In the genomic region with DNA sequence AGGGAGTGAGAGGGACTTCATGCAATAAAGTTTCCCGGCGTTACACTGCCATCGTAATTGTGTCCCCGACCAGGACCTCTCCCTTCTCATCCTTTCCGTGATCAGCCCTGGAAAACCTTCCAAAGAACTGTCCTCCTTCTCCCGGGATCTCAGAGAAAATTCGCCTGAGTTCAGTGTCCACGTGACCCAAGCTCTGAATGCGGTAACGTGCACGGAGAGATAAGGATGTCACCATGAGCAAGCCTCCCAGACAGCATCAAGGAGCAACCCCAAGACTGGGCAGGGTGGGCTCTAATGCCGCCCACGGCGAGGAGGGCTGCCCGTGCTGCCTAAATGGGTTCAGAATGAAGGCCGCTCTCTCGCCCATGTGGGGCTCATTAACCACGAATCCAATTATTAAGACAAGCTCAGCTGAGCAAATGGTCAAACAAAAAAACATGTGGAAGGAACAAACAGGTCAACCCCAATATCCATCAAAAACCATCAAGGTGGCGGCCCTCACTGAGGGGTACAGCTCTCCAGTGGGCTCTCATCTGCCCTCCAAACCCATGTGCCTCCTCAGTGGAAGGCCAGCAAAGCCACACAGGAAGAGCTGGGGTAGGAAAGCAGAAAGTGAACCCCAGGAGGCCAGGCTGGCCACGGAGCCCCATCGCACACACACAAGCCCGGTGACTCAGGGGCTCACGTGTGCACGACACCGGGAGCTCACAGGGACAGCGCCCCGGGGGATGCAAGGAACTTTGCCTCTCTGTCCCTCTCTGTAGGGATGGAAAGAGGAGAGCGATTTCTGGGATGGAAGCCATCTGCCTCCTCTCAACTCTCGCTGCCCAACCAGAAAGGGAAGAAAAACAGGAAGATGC, we compare ENCODE assay signal across 8 cellular contexts.
DNase-seq lines count a peak whose midpoint lies in the region; ATAC-seq and TF ChIP-seq lines count a peak whose summit lies in the region.
"Not testable (repeated sequence)": the region's sequence is repeated elsewhere in the genome, so short reads cannot be mapped to it uniquely, and the experiment has no call there.

No MANE protein-coding gene starts in this region.

- H3K4me1 Mint-ChIP-seq in CD4-positive, CD25-positive, alpha-beta regulatory T cell: peaks cover 0 to 11% (median 5%) of the 10 kb centered on the region in 4 donors
- not testable (repeated sequence) for H3K4me1 Mint-ChIP-seq in activated T-helper 17 cell treated with anti-CD3 and anti-CD28 coated beads, Interleukin-2, amount 50 U/mL, for 72 hours; nephron
- H3K4me1 Mint-ChIP-seq in chondrocyte (ENCODE audit: low read depth): peaks cover 19% of the 10 kb centered on the region
- peaks cover 23% of the 10 kb centered on the region for H3K4me1 Mint-ChIP-seq in stimulated activated naive CD8-positive, alpha-beta T cell treated with anti-CD3 and anti-CD28 coated beads, Interleukin-15, amount 100 ng/mL, for 72 hours

- peaks cover 52% of the 10 kb centered on the region for H3K27me3 Mint-ChIP-seq in CD4-positive, CD25-positive, alpha-beta regulatory T cell
- H3K27me3 Mint-ChIP-seq in activated T-helper 17 cell treated with anti-CD3 and anti-CD28 coated beads, Interleukin-2, amount 50 U/mL, for 72 hours: peaks cover 12% of the 10 kb centered on the region
- H3K27me3 Mint-ChIP-seq in chondrocyte (ENCODE audit: low read depth) (peaks cover 39% of the 10 kb centered on the region), nephron (ENCODE audit: low read depth) (peaks cover 81% of the 10 kb centered on the region)
- H3K27me3 Mint-ChIP-seq in stimulated activated naive CD8-positive, alpha-beta T cell treated with anti-CD3 and anti-CD28 coated beads, Interleukin-15, amount 100 ng/mL, for 72 hours: peaks cover 78% of the 10 kb centered on the region

- H3K9me3 ChIP-seq in CD4-positive, CD25-positive, alpha-beta regulatory T cell (ENCODE audit: control insufficient read depth in 2 of 2, low read length in 2 of 2); iPS-20b (ENCODE audit: insufficient read depth, low read depth, low read length): not testable (repeated sequence)

- H3K27ac Mint-ChIP-seq in CD4-positive, CD25-positive, alpha-beta regulatory T cell: peak overlapping the region in 2 of 3 donors; percentile 36 to 38
- H3K27ac Mint-ChIP-seq in activated T-helper 17 cell treated with anti-CD3 and anti-CD28 coated beads, Interleukin-2, amount 50 U/mL, for 72 hours; chondrocyte (ENCODE audit: unreplicated experiment); nephron; stimulated activated naive CD8-positive, alpha-beta T cell treated with anti-CD3 and anti-CD28 coated beads, Interleukin-15, amount 100 ng/mL, for 72 hours: not testable (repeated sequence)

- DNase-seq in CD4-positive, CD25-positive, alpha-beta regulatory T cell; H7; chondrocyte (ENCODE audit: low spot score): not testable (repeated sequence)
- DNase-seq in stimulated activated naive CD8-positive, alpha-beta T cell treated with anti-CD3 and anti-CD28 coated beads, Interleukin-15, amount 100 ng/mL, for 72 hours: peak in 1 of 2 donors; percentile 10

- H3K36me3 ChIP-seq in CD4-positive, CD25-positive, alpha-beta regulatory T cell (ENCODE audit: control insufficient read depth, insufficient read depth, low read length); H7 (replicated peaks; ENCODE audit: control insufficient read depth, insufficient read depth, low read length); iPS-20b (ENCODE audit: insufficient read depth, low read depth, low read length): not testable (repeated sequence)

- H3K27me3 ChIP-seq in CD4-positive, CD25-positive, alpha-beta regulatory T cell (ENCODE audit: control insufficient read depth, insufficient read depth, low read length); H7 (ENCODE audit: control insufficient read depth, insufficient read depth, low read length): not testable (repeated sequence)
- peaks cover 35% of the 10 kb centered on the region for H3K27me3 ChIP-seq in iPS-20b (ENCODE audit: insufficient read depth, low read length)

- not testable (repeated sequence) for H3K36me3 Mint-ChIP-seq in CD4-positive, CD25-positive, alpha-beta regulatory T cell; activated T-helper 17 cell treated with anti-CD3 and anti-CD28 coated beads, Interleukin-2, amount 50 U/mL, for 72 hours (ENCODE audit: low read depth); chondrocyte (ENCODE audit: low read depth); nephron (ENCODE audit: low read depth)

- H3K9ac ChIP-seq in iPS-20b (ENCODE audit: low read depth, low read length): not testable (repeated sequence)

- not testable (repeated sequence) for H3K27ac ChIP-seq in CD4-positive, CD25-positive, alpha-beta regulatory T cell (ENCODE audit: insufficient read depth, low read length, poor library complexity, severe bottlenecking); iPS-20b (ENCODE audit: low read length)
- H3K27ac ChIP-seq in VCaP: peak overlapping the region; percentile 50; the same call in 1 of the 2 replicates

- not testable (repeated sequence) for H3K4me3 ChIP-seq in CD4-positive, CD25-positive, alpha-beta regulatory T cell (ENCODE audit: low read depth, low read length)
- H3K4me3 ChIP-seq in H7 (ENCODE audit: insufficient read depth, low read depth, low read length): peak overlapping the region; percentile 18
- peak overlapping the region; percentile 59; the same call in 1 of the 2 replicates for H3K4me3 ChIP-seq in iPS-20b (ENCODE audit: low read length)

- ATAC-seq in CD4-positive, CD25-positive, alpha-beta regulatory T cell (ENCODE audit: low read depth in 2 of 2); activated T-helper 17 cell treated with anti-CD3 and anti-CD28 coated beads, Interleukin-2, amount 50 U/mL, for 72 hours (replicated peaks); stimulated activated naive CD8-positive, alpha-beta T cell treated with anti-CD3 and anti-CD28 coated beads, Interleukin-15, amount 100 ng/mL, for 72 hours: not testable (repeated sequence)

- H3K4me3 Mint-ChIP-seq in CD4-positive, CD25-positive, alpha-beta regulatory T cell: peak overlapping the region in 3 of 4 donors; percentile 68 to 80 (median 77)
- H3K4me3 Mint-ChIP-seq in activated T-helper 17 cell treated with anti-CD3 and anti-CD28 coated beads, Interleukin-2, amount 50 U/mL, for 72 hours: peak overlapping the region; percentile 71
- H3K4me3 Mint-ChIP-seq in chondrocyte (ENCODE audit: unreplicated experiment) (peak overlapping the region; percentile 52), nephron (peak overlapping the region; percentile 60 to 70 (median 65))
- H3K4me3 Mint-ChIP-seq in stimulated activated naive CD8-positive, alpha-beta T cell treated with anti-CD3 and anti-CD28 coated beads, Interleukin-15, amount 100 ng/mL, for 72 hours: peak overlapping the region; percentile 71 to 77

- TF ChIP-seq CTCF in VCaP (conservative IDR thresholded peaks at IDR 0.05); chondrocyte (IDR thresholded peaks at IDR 0.05); nephron (IDR thresholded peaks at IDR 0.05; ENCODE audit: unreplicated experiment in 3 of 3): not testable (repeated sequence)

- H3K9me3 Mint-ChIP-seq in CD4-positive, CD25-positive, alpha-beta regulatory T cell; activated T-helper 17 cell treated with anti-CD3 and anti-CD28 coated beads, Interleukin-2, amount 50 U/mL, for 72 hours; chondrocyte (ENCODE audit: low read depth); nephron; stimulated activated naive CD8-positive, alpha-beta T cell treated with anti-CD3 and anti-CD28 coated beads, Interleukin-15, amount 100 ng/mL, for 72 hours: not testable (repeated sequence)

- H3K4me1 ChIP-seq in CD4-positive, CD25-positive, alpha-beta regulatory T cell (ENCODE audit: control insufficient read depth, insufficient read depth, low read length, poor library complexity, severe bottlenecking); iPS-20b (ENCODE audit: insufficient read depth, low read length): not testable (repeated sequence)
